ENCODE assay signal across 8 cellular contexts in genomic region chrX:51860679-51861078, GRCh38. TPM values are rescaled to one million over a fixed set of nuclear protein-coding genes. Genes with fewer than 3 reads are reported as not detected.
A peak's percentile ranks its signal among the peaks of the same experiment; 100 is the strongest.
DNase-seq lines count a peak whose midpoint lies in the region; TF ChIP-seq lines count a peak whose summit lies in the region.

No MANE protein-coding gene starts in this region.

- H3K4me3 ChIP-seq in dorsolateral prefrontal cortex (no peak overlapping the region), coronary artery (no peak overlapping the region)

- peaks cover 4% of the 10 kb centered on the region for H3K9me3 Mint-ChIP-seq in activated CD4-positive, alpha-beta T cell treated with anti-CD3 and anti-CD28 coated beads, Interleukin-2, amount 10 ng/mL, durations not matched to agents 24 days and 14 days
- H3K9me3 Mint-ChIP-seq in osteocyte (ENCODE audit: unreplicated experiment), result peaks cover 40% of the 10 kb centered on the region

- DNase-seq in activated CD4-positive, alpha-beta T cell treated with anti-CD3 and anti-CD28 coated beads, Interleukin-2, amount 10 ng/mL, durations not matched to agents 24 days and 14 days, result peak; percentile 61
- DNase-seq in activated CD4-positive, alpha-beta T cell treated with anti-CD3 and anti-CD28 coated beads, Interleukin-2, amount 50 U/mL, for 1 hour, result no peak
- DNase-seq in NCI-H526 (lab: John Stamatoyannopoulos, UW), result peak; percentile 0 to 42
- peak in 4 of 10 donors; percentile 5 to 42 (median 16) for DNase-seq in dorsolateral prefrontal cortex
- no peak for DNase-seq in osteocyte (ENCODE audit: extremely low spot score, unreplicated experiment)
- no peak for DNase-seq in coronary artery (ENCODE audit: low spot score)
- no peak for DNase-seq in activated CD4-positive, CD25-positive, alpha-beta regulatory T cell treated with anti-CD3 and anti-CD28 coated beads, Interleukin-2, amount 50 U/mL, for 72 hours
- no peak for DNase-seq in central memory CD4-positive, alpha-beta T cell

- no peaks in the 10 kb centered on the region for H3K27me3 Mint-ChIP-seq in activated CD4-positive, alpha-beta T cell treated with anti-CD3 and anti-CD28 coated beads, Interleukin-2, amount 10 ng/mL, durations not matched to agents 24 days and 14 days
- no peaks in the 10 kb centered on the region for H3K27me3 Mint-ChIP-seq in osteocyte (ENCODE audit: unreplicated experiment)

- H3K36me3 Mint-ChIP-seq in activated CD4-positive, alpha-beta T cell treated with anti-CD3 and anti-CD28 coated beads, Interleukin-2, amount 10 ng/mL, durations not matched to agents 24 days and 14 days (ENCODE audit: low read depth), result peaks cover 26% of the 10 kb centered on the region
- peaks cover 11% of the 10 kb centered on the region for H3K36me3 Mint-ChIP-seq in osteocyte (ENCODE audit: unreplicated experiment)

- H3K27ac Mint-ChIP-seq in activated CD4-positive, alpha-beta T cell treated with anti-CD3 and anti-CD28 coated beads, Interleukin-2, amount 10 ng/mL, durations not matched to agents 24 days and 14 days, result no peak overlapping the region
- H3K27ac Mint-ChIP-seq in osteocyte (ENCODE audit: unreplicated experiment), result no peak overlapping the region

- TF ChIP-seq CTCF in dorsolateral prefrontal cortex (IDR thresholded peaks at IDR 0.05 in 54 of 56, conservative IDR thresholded peaks at IDR 0.05 in 2 of 56; ENCODE audit: low read depth in 1 of 56, partially characterized antibody in 56 of 56), result peak in 55 of 56 donors; percentile 22 to 69 (median 52)
- TF ChIP-seq CTCF in osteocyte (IDR thresholded peaks at IDR 0.05), result peak; percentile 58
- TF ChIP-seq CTCF in coronary artery (IDR thresholded peaks at IDR 0.05), result no peak

- intact Hi-C loops in activated CD4-positive, alpha-beta T cell treated with anti-CD3 and anti-CD28 coated beads, Interleukin-2, amount 10 ng/mL, durations not matched to agents 24 days and 14 days (cut with micrococcal nuclease), result loop anchor here (5.0 kb wide), 1 partner anchor 218 kb away; no protein-coding TSS in a partner anchor
- intact Hi-C loops in dorsolateral prefrontal cortex (cut with DNase I), result loop anchor here in 1 of 2 donors (5.0 to 10.0 kb wide), 2 partner anchors 218 to 246 kb away; partner anchors contain the start of gene CENPVL3

- H3K27me3 ChIP-seq in dorsolateral prefrontal cortex, result peaks cover 0 to 48% (median 5%) of the 10 kb centered on the region in 45 donors

- H3K27ac ChIP-seq in dorsolateral prefrontal cortex (no peak overlapping the region), coronary artery (no peak overlapping the region)

- no peak overlapping the region for H3K4me3 Mint-ChIP-seq in activated CD4-positive, alpha-beta T cell treated with anti-CD3 and anti-CD28 coated beads, Interleukin-2, amount 10 ng/mL, durations not matched to agents 24 days and 14 days
- H3K4me3 Mint-ChIP-seq in osteocyte (ENCODE audit: unreplicated experiment), result no peak overlapping the region

- peaks cover 5% of the 10 kb centered on the region for H3K4me1 Mint-ChIP-seq in activated CD4-positive, alpha-beta T cell treated with anti-CD3 and anti-CD28 coated beads, Interleukin-2, amount 10 ng/mL, durations not matched to agents 24 days and 14 days
- no peaks in the 10 kb centered on the region for H3K4me1 Mint-ChIP-seq in osteocyte (ENCODE audit: unreplicated experiment)

RNA-seq across cellular contexts. Expression of gene MAGED1, which starts 32.7 kb away (rescaled TPM):
- 35.5 and 41.6 TPM in 2 replicates for total RNA-seq in activated CD4-positive, alpha-beta T cell treated with anti-CD3 and anti-CD28 coated beads, Interleukin-2, amount 10 ng/mL, durations not matched to agents 24 days and 14 days
- total RNA-seq in dorsolateral prefrontal cortex, result 100 to 1,000 TPM in 115 of 120 experiments, 10 to 100 TPM in 5; 88.5 to 229 (median 170) TPM
- 396 and 401 TPM in 2 replicates for total RNA-seq in osteocyte

Comparison
In these comparisons a context has a peak if more than half of its experiments do, and no peak if none do; other contexts are left out.
1. DNase-seq: peak in activated CD4-positive, alpha-beta T cell treated with anti-CD3 and anti-CD28 coated beads, Interleukin-2, amount 10 ng/mL, durations not matched to agents 24 days and 14 days (single experiment) and NCI-H526 (2 of 2); none in activated CD4-positive, alpha-beta T cell treated with anti-CD3 and anti-CD28 coated beads, Interleukin-2, amount 50 U/mL, for 1 hour (single experiment), osteocyte (single experiment), coronary artery (single experiment), activated CD4-positive, CD25-positive, alpha-beta regulatory T cell treated with anti-CD3 and anti-CD28 coated beads, Interleukin-2, amount 50 U/mL, for 72 hours (single experiment) and central memory CD4-positive, alpha-beta T cell (single experiment).